ENCODE assay signal across 20 cellular contexts in genomic region chr5:145942749-145943148, GRCh38. TPM values are rescaled to one million over a fixed set of nuclear protein-coding genes. Genes with fewer than 3 reads are reported as not detected.
DNase-seq lines count a peak whose midpoint lies in the region; ATAC-seq and TF ChIP-seq lines count a peak whose summit lies in the region.
"Had no signal": no experiment of that assay in that cellular context is flagged by ENCODE, and none has a peak within 500 bp of the region (broad histone marks: within the 10 kb centered on the region; RNA-seq: fewer than 3 reads in every experiment).

No MANE protein-coding gene starts in this region.

- H3K27ac Mint-ChIP-seq in CD4-positive, CD25-positive, alpha-beta regulatory T cell = no peak overlapping the region

- H3K9me2 ChIP-seq in PC-9 (ENCODE audit: insufficient read depth) = no peaks in the 10 kb centered on the region

- no peak overlapping the region for H2AFZ ChIP-seq in PC-9
- H2AFZ ChIP-seq: GM23248 had no signal

- no peaks in the 10 kb centered on the region for H3K36me3 Mint-ChIP-seq in CD4-positive, CD25-positive, alpha-beta regulatory T cell

- BruUV-seq in PC-9 (replicated peaks; lab: Mats Ljungman, UMichigan) = no TSS peak

- CTCF ChIA-PET in PC-9 (lab: Charles Lee) = no interaction called here

- H3K9me3 Mint-ChIP-seq in CD4-positive, CD25-positive, alpha-beta regulatory T cell = peaks cover 0 to 2% (median 0%) of the 10 kb centered on the region in 7 donors

- H3K4me1 ChIP-seq in CD4-positive, CD25-positive, alpha-beta regulatory T cell (ENCODE audit: control insufficient read depth, insufficient read depth, low read length, poor library complexity, severe bottlenecking) = peaks cover 41% of the 10 kb centered on the region
- H3K4me1 ChIP-seq in PC-9 (replicated peaks; ENCODE audit: insufficient read depth) (peaks cover 100% of the 10 kb centered on the region), esophagus squamous epithelium (peaks cover 13 to 94% (median 19%) of the 10 kb centered on the region in 3 donors), gastrocnemius medialis (peaks cover 5 to 48% of the 10 kb centered on the region in 2 donors), testis (peaks cover 5% of the 10 kb centered on the region)

- H3K27me3 Mint-ChIP-seq in CD4-positive, CD25-positive, alpha-beta regulatory T cell = no peaks in the 10 kb centered on the region

- no peaks in the 10 kb centered on the region for H4K20me1 ChIP-seq in PC-9 (ENCODE audit: insufficient read depth)

- no peak overlapping the region for H3K4me3 Mint-ChIP-seq in CD4-positive, CD25-positive, alpha-beta regulatory T cell

- no peaks in the 10 kb centered on the region for H3K27me3 ChIP-seq in CD4-positive, CD25-positive, alpha-beta regulatory T cell (ENCODE audit: control insufficient read depth, insufficient read depth, low read length)
- H3K27me3 ChIP-seq in PC-9 (ENCODE audit: insufficient read depth, low read depth) (no peaks in the 10 kb centered on the region), esophagus squamous epithelium (no peaks in the 10 kb centered on the region), gastrocnemius medialis (no peaks in the 10 kb centered on the region), testis (no peaks in the 10 kb centered on the region)

- intact Hi-C loops in PC-9 (cut with micrococcal nuclease; ENCODE audit: unreplicated experiment) (no loop called here), esophagus squamous epithelium (cut with DNase I) (no loop called here), gastrocnemius medialis (cut with DNase I; ENCODE audit: low total_unique reads) (no loop called here), testis (cut with DNase I; ENCODE audit: low total_unique reads) (no loop called here)

- no peaks in the 10 kb centered on the region for H3K9me3 ChIP-seq in CD4-positive, CD25-positive, alpha-beta regulatory T cell (ENCODE audit: control insufficient read depth in 2 of 2, low read length in 2 of 2)
- no peaks in the 10 kb centered on the region for H3K9me3 ChIP-seq in PC-9 (ENCODE audit: insufficient read depth, low read depth)
- H3K9me3 ChIP-seq in esophagus squamous epithelium = no peaks in the 10 kb centered on the region
- H3K9me3 ChIP-seq in gastrocnemius medialis = no peaks in the 10 kb centered on the region
- no peaks in the 10 kb centered on the region for H3K9me3 ChIP-seq in testis
- H3K9me3 ChIP-seq: HAP-1 had no signal

- no peak for DNase-seq in CD4-positive, CD25-positive, alpha-beta regulatory T cell
- no peak for DNase-seq in PC-9
- no peak for DNase-seq in esophagus squamous epithelium (lab: John Stamatoyannopoulos, UW)
- DNase-seq in gastrocnemius medialis = no peak
- DNase-seq in AML-193 (lab: John Stamatoyannopoulos, UW) = no peak
- DNase-seq in HT-29 (ENCODE audit: low spot score) = no peak
- no peak for DNase-seq in testis
- DNase-seq in NCI-H2107 (lab: John Stamatoyannopoulos, UW) = no peak
- DNase-seq: C1 segment of cervical spinal cord, DMS79 treated with DMSO at 0.1 percent for 48 hours, GM23248, NCI-H1417, NCI-H187, NCI-H2227 treated with DMSO at 0.1 percent for 48 hours, NCI-H510A treated with DMSO at 0.1 percent for 48 hours, NCI-H774, OCI-M1, SIG-M5 had no signal

- H3K4me3 ChIP-seq in CD4-positive, CD25-positive, alpha-beta regulatory T cell (ENCODE audit: low read depth, low read length) = no peak overlapping the region
- no peak overlapping the region for H3K4me3 ChIP-seq in PC-9
- H3K4me3 ChIP-seq in esophagus squamous epithelium = no peak overlapping the region
- no peak overlapping the region for H3K4me3 ChIP-seq in gastrocnemius medialis
- H3K4me3 ChIP-seq in testis = no peak overlapping the region
- H3K4me3 ChIP-seq: GM23248, HAP-1 had no signal

- TF ChIP-seq POLR2A in esophagus squamous epithelium (IDR thresholded peaks at IDR 0.05) (no peak), gastrocnemius medialis (IDR thresholded peaks at IDR 0.05) (no peak), testis (IDR thresholded peaks at IDR 0.05) (no peak)

- peak overlapping the region; percentile 2 for H3K27ac ChIP-seq in CD4-positive, CD25-positive, alpha-beta regulatory T cell (ENCODE audit: insufficient read depth, low read length, poor library complexity, severe bottlenecking)
- H3K27ac ChIP-seq in PC-9 (no peak overlapping the region), esophagus squamous epithelium (peak overlapping the region; percentile 81 to 94 (median 92)), gastrocnemius medialis (peak overlapping the region; percentile 82 to 90 (median 84)), testis (no peak overlapping the region)
- H3K27ac ChIP-seq: GM23248, RWPE1 had no signal

- H3K79me2 ChIP-seq in PC-9 (ENCODE audit: low read depth) = peaks cover 67% of the 10 kb centered on the region

- H3K4me1 Mint-ChIP-seq in CD4-positive, CD25-positive, alpha-beta regulatory T cell = peaks cover 4 to 72% (median 27%) of the 10 kb centered on the region in 4 donors

- TF ChIP-seq CTCF in PC-9 (conservative IDR thresholded peaks at IDR 0.05) = no peak
- no peak for TF ChIP-seq CTCF in esophagus squamous epithelium (IDR thresholded peaks at IDR 0.05)
- no peak for TF ChIP-seq CTCF in gastrocnemius medialis (IDR thresholded peaks at IDR 0.05 in 4 of 5, conservative IDR thresholded peaks at IDR 0.05 in 1 of 5)
- no peak for TF ChIP-seq CTCF in testis (IDR thresholded peaks at IDR 0.05)

- H3K36me3 ChIP-seq in CD4-positive, CD25-positive, alpha-beta regulatory T cell (ENCODE audit: control insufficient read depth, insufficient read depth, low read length) = no peaks in the 10 kb centered on the region
- H3K36me3 ChIP-seq in PC-9 (ENCODE audit: low read depth) = 0 out of 2 replicates have a peak, but pooled peaks cover 2% of the 10 kb centered on the region
- H3K36me3 ChIP-seq in esophagus squamous epithelium = no peaks in the 10 kb centered on the region
- H3K36me3 ChIP-seq in gastrocnemius medialis = no peaks in the 10 kb centered on the region
- no peaks in the 10 kb centered on the region for H3K36me3 ChIP-seq in testis (ENCODE audit: low read depth, missing control alignments)
- H3K36me3 ChIP-seq: HAP-1 had no signal

- in situ Hi-C loops in gastrocnemius medialis (cut with MboI; ENCODE audit: low sequenced_read_pairs in 4 of 4) = no loop called here

- H3K4me2 ChIP-seq in PC-9 = peak overlapping the region; percentile 33

- POLR2A ChIA-PET in PC-9 (lab: Charles Lee; ENCODE audit: unreplicated experiment) = no interaction called here

- ATAC-seq in CD4-positive, CD25-positive, alpha-beta regulatory T cell (ENCODE audit: low read depth in 2 of 2) = no peak
- ATAC-seq in gastrocnemius medialis = no peak

- H3F3A ChIP-seq in PC-9 (ENCODE audit: insufficient read depth, low read depth) = peaks cover 79% of the 10 kb centered on the region

RNA-seq across cellular contexts. Expression of gene SH3RF2, which starts 6.4 kb away (rescaled TPM):
- 4.5 TPM for total RNA-seq in CD4-positive, CD25-positive, alpha-beta regulatory T cell
- polyA plus RNA-seq in CD4-positive, CD25-positive, alpha-beta regulatory T cell = under 1 TPM in 3 of 4 donors, not detected in 1; 0.52 to 0.74 (median 0.66) TPM
- total RNA-seq in PC-9 (2021) = 30.9 and 37.2 TPM in 2 replicates
- 10 to 100 TPM; 33.4 to 63.1 (median 59.1) TPM for total RNA-seq in esophagus squamous epithelium
- total RNA-seq in gastrocnemius medialis = 10 to 100 TPM; 19.2 to 97.1 (median 39.1) TPM
- total RNA-seq in HT-29 (2014; rRNA removed; shearing (Covaris generic)) = 13.9 and 15.9 TPM in 2 replicates
- total RNA-seq in testis = 100 to 1,000 TPM; 127 to 378 TPM
- 416 TPM for polyA plus RNA-seq in testis (ENCODE audit: insufficient read depth, low read depth, low replicate concordance)
- total RNA-seq: GM23248 had no signal

Comparison
In these comparisons a context has a peak if more than half of its experiments do, and no peak if none do; other contexts are left out.
1. H3K27ac ChIP-seq: peak in CD4-positive, CD25-positive, alpha-beta regulatory T cell (single experiment), esophagus squamous epithelium (4 of 4) and gastrocnemius medialis (4 of 4); none in PC-9 (single experiment) and testis (0 of 2).